Comparison of ENCODE assay signal across 1 cellular context in the genomic region with DNA sequence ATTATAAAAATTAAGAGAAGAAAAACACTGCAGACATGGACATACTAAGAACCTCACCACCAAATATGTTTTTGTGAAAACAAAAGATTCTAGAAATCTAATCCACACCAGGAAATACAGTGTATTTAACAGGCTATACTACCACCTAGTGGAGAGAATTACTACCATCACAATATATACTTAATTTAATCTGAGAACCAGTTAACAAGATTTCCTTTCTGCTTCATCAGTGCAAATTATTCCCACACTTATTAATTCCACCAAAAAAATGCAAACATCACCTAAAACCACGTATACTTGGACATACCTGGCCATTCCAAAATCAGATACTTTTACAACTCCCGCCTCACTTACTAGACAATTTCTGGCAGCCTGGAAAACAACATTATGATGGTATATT.
TF ChIP-seq lines count a peak whose summit lies in the region.

No MANE protein-coding gene starts in this region.

TF ChIP-seq in HepG2, 621 proteins besides CTCF, POLR2A, EP300 and RAD21:
- TF ChIP-seq STAG1 (CRISPR knock-in tag; IDR thresholded peaks at IDR 0.05) (peak; percentile 38), ELF3 (CRISPR knock-in tag; IDR thresholded peaks at IDR 0.05) (peak; percentile 60; the same call in 1 of the 2 replicates), ASH2L (IDR thresholded peaks at IDR 0.05; ENCODE audit: insufficient read length, low read depth, low read length) (no peak), SMYD3 (CRISPR knock-in tag; IDR thresholded peaks at IDR 0.05) (no peak)
TF ChIP-seq in HepG2: peak in this region for 2.
